1 cellular context compared by ENCODE assay signal in genomic region chr20:63707558-63708300, GRCh38.
TF ChIP-seq lines count a peak whose summit lies in the region.

A gene with protein sequence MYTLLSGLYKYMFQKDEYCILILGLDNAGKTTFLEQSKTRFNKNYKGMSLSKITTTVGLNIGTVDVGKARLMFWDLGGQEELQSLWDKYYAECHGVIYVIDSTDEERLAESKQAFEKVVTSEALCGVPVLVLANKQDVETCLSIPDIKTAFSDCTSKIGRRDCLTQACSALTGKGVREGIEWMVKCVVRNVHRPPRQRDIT (minus strand): TSS chr20:63707976. CDS start chr20:63707091, 885 bp downstream.
ZGPAT (plus strand) TSS chr20:63708039; CDS start chr20:63708581, 542 bp downstream.

TF ChIP-seq in GM12878, 131 proteins besides CTCF, POLR2A, EP300 and RAD21 (continued from another document and continues in another):
- TF ChIP-seq MXI1 (IDR thresholded peaks at IDR 0.05; ENCODE audit: low read depth, low read length) (peak; percentile 73; the same call in 1 of the 2 replicates), POLR2AphosphoS2 (IDR thresholded peaks at IDR 0.05; ENCODE audit: low read depth, low read length) (peak; percentile 45; the same call in 1 of the 2 replicates), EGR1 (IDR thresholded peaks at IDR 0.05; ENCODE audit: borderline replicate concordance in 1 of 2, low read depth in 2 of 2, low read length in 2 of 2) (peak; percentile 42 to 51), ESRRA (IDR thresholded peaks at IDR 0.05; ENCODE audit: low read length) (peak; percentile 55; the same call in 1 of the 2 replicates), POU2F2 (IDR thresholded peaks at IDR 0.05; ENCODE audit: borderline replicate concordance, low read depth, low read length) (peak; percentile 44; the same call in 1 of the 3 replicates), ZNF217 (IDR thresholded peaks at IDR 0.05) (no peak), SPI1 (IDR thresholded peaks at IDR 0.05; ENCODE audit: borderline replicate concordance, insufficient read depth, low read depth, low read length) (peak; percentile 84; the same call in 1 of the 2 replicates), RELA (IDR thresholded peaks at IDR 0.05; ENCODE audit: borderline replicate concordance, partially characterized antibody) (peak; percentile 29), CHD2 (IDR thresholded peaks at IDR 0.05; ENCODE audit: borderline replicate concordance, low read depth, low read length) (peak; percentile 59; the same call in 1 of the 2 replicates), STAT3 (IDR thresholded peaks at IDR 0.05; ENCODE audit: low read depth, low read length) (no peak), BCL11A (IDR thresholded peaks at IDR 0.05; ENCODE audit: low read depth, low read length) (0 out of 2 replicates have a peak, but pooled peaks have one; percentile 35), RCOR1 (conservative IDR thresholded peaks at IDR 0.05; ENCODE audit: low read depth, low read length) (no peak), EED (IDR thresholded peaks at IDR 0.05; ENCODE audit: low read depth) (no peak), RUNX3 (IDR thresholded peaks at IDR 0.05; ENCODE audit: low read length) (peak; percentile 66), RB1 (IDR thresholded peaks at IDR 0.05; ENCODE audit: borderline replicate concordance) (peak; percentile 54; the same call in 1 of the 2 replicates), MEF2A (IDR thresholded peaks at IDR 0.05; ENCODE audit: insufficient read depth, low read depth, low read length) (peak; percentile 60; the same call in 1 of the 2 replicates), WRNIP1 (IDR thresholded peaks at IDR 0.05; ENCODE audit: borderline replicate concordance, low read depth, low read length) (no peak), ZNF207 (IDR thresholded peaks at IDR 0.05; ENCODE audit: borderline replicate concordance) (peak; percentile 98), MLLT1 (IDR thresholded peaks at IDR 0.05) (no peak), ZSCAN29 (IDR thresholded peaks at IDR 0.05) (0 out of 2 replicates have a peak, but pooled peaks have one; percentile 19), ZBED1 (IDR thresholded peaks at IDR 0.05; ENCODE audit: borderline replicate concordance) (no peak), SRF (IDR thresholded peaks at IDR 0.05; ENCODE audit: low read depth in 2 of 2, low read length in 2 of 2) (peak in 1 of 2 experiments; percentile 25; a peak in 1 of 4 replicates), IRF4 (IDR thresholded peaks at IDR 0.05; ENCODE audit: low read depth, low read length) (no peak), CREB1 (IDR thresholded peaks at IDR 0.05; ENCODE audit: low read depth) (no peak; the same call in 1 of the 2 replicates), LARP7 (IDR thresholded peaks at IDR 0.05) (peak; percentile 86), TCF3 (IDR thresholded peaks at IDR 0.05; ENCODE audit: borderline replicate concordance, insufficient read depth, low read depth, low read length) (peak; percentile 38; the same call in 1 of the 2 replicates), MTA2 (IDR thresholded peaks at IDR 0.05; ENCODE audit: low read depth) (no peak), GABPA (IDR thresholded peaks at IDR 0.05; ENCODE audit: low read depth) (peak; percentile 86), TCF12 (IDR thresholded peaks at IDR 0.05; ENCODE audit: low read depth, low read length) (peak; percentile 76; the same call in 1 of the 2 replicates), ELK1 (IDR thresholded peaks at IDR 0.05; ENCODE audit: low read depth, low read length) (peak; percentile 67), POLR2AphosphoS5 (IDR thresholded peaks at IDR 0.05; ENCODE audit: low read length) (no peak; the same call in 1 of the 2 replicates), NR2C1 (IDR thresholded peaks at IDR 0.05) (peak; percentile 99), ETV6 (conservative IDR thresholded peaks at IDR 0.05 in 1 of 2, IDR thresholded peaks at IDR 0.05 in 1 of 2; ENCODE audit: borderline replicate concordance in 1 of 2, low read depth in 1 of 2) (peak in 1 of 2 experiments; percentile 74; a peak in 2 of 4 replicates), DPF2 (IDR thresholded peaks at IDR 0.05) (peak; percentile 70; the same call in 1 of the 2 replicates), SIN3A (IDR thresholded peaks at IDR 0.05; ENCODE audit: low read depth, low read length) (peak; percentile 85; the same call in 1 of the 2 replicates), SREBF1 (IDR thresholded peaks at IDR 0.05; ENCODE audit: low read length) (peak; percentile 87)
- TF ChIP-seq, protein P1, sequence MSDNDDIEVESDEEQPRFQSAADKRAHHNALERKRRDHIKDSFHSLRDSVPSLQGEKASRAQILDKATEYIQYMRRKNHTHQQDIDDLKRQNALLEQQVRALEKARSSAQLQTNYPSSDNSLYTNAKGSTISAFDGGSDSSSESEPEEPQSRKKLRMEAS (IDR thresholded peaks at IDR 0.05; ENCODE audit: low read depth, low read length) = peak; percentile 74; the same call in 1 of the 2 replicates
- TF ChIP-seq, protein P2, sequence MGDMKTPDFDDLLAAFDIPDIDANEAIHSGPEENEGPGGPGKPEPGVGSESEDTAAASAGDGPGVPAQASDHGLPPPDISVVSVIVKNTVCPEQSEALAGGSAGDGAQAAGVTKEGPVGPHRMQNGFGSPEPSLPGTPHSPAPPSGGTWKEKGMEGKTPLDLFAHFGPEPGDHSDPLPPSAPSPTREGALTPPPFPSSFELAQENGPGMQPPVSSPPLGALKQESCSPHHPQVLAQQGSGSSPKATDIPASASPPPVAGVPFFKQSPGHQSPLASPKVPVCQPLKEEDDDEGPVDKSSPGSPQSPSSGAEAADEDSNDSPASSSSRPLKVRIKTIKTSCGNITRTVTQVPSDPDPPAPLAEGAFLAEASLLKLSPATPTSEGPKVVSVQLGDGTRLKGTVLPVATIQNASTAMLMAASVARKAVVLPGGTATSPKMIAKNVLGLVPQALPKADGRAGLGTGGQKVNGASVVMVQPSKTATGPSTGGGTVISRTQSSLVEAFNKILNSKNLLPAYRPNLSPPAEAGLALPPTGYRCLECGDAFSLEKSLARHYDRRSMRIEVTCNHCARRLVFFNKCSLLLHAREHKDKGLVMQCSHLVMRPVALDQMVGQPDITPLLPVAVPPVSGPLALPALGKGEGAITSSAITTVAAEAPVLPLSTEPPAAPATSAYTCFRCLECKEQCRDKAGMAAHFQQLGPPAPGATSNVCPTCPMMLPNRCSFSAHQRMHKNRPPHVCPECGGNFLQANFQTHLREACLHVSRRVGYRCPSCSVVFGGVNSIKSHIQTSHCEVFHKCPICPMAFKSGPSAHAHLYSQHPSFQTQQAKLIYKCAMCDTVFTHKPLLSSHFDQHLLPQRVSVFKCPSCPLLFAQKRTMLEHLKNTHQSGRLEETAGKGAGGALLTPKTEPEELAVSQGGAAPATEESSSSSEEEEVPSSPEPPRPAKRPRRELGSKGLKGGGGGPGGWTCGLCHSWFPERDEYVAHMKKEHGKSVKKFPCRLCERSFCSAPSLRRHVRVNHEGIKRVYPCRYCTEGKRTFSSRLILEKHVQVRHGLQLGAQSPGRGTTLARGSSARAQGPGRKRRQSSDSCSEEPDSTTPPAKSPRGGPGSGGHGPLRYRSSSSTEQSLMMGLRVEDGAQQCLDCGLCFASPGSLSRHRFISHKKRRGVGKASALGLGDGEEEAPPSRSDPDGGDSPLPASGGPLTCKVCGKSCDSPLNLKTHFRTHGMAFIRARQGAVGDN (IDR thresholded peaks at IDR 0.05) = peak; percentile 99
- TF ChIP-seq, protein P3, sequence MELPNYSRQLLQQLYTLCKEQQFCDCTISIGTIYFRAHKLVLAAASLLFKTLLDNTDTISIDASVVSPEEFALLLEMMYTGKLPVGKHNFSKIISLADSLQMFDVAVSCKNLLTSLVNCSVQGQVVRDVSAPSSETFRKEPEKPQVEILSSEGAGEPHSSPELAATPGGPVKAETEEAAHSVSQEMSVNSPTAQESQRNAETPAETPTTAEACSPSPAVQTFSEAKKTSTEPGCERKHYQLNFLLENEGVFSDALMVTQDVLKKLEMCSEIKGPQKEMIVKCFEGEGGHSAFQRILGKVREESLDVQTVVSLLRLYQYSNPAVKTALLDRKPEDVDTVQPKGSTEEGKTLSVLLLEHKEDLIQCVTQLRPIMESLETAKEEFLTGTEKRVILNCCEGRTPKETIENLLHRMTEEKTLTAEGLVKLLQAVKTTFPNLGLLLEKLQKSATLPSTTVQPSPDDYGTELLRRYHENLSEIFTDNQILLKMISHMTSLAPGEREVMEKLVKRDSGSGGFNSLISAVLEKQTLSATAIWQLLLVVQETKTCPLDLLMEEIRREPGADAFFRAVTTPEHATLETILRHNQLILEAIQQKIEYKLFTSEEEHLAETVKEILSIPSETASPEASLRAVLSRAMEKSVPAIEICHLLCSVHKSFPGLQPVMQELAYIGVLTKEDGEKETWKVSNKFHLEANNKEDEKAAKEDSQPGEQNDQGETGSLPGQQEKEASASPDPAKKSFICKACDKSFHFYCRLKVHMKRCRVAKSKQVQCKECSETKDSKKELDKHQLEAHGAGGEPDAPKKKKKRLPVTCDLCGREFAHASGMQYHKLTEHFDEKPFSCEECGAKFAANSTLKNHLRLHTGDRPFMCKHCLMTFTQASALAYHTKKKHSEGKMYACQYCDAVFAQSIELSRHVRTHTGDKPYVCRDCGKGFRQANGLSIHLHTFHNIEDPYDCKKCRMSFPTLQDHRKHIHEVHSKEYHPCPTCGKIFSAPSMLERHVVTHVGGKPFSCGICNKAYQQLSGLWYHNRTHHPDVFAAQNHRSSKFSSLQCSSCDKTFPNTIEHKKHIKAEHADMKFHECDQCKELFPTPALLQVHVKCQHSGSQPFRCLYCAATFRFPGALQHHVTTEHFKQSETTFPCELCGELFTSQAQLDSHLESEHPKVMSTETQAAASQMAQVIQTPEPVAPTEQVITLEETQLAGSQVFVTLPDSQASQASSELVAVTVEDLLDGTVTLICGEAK (IDR thresholded peaks at IDR 0.05; ENCODE audit: borderline replicate concordance) = peak; percentile 63; the same call in 1 of the 2 replicates
- TF ChIP-seq, protein P4, sequence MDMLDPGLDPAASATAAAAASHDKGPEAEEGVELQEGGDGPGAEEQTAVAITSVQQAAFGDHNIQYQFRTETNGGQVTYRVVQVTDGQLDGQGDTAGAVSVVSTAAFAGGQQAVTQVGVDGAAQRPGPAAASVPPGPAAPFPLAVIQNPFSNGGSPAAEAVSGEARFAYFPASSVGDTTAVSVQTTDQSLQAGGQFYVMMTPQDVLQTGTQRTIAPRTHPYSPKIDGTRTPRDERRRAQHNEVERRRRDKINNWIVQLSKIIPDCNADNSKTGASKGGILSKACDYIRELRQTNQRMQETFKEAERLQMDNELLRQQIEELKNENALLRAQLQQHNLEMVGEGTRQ (IDR thresholded peaks at IDR 0.05; ENCODE audit: borderline replicate concordance, low read depth, low read length) = no peak
- TF ChIP-seq, protein P5, sequence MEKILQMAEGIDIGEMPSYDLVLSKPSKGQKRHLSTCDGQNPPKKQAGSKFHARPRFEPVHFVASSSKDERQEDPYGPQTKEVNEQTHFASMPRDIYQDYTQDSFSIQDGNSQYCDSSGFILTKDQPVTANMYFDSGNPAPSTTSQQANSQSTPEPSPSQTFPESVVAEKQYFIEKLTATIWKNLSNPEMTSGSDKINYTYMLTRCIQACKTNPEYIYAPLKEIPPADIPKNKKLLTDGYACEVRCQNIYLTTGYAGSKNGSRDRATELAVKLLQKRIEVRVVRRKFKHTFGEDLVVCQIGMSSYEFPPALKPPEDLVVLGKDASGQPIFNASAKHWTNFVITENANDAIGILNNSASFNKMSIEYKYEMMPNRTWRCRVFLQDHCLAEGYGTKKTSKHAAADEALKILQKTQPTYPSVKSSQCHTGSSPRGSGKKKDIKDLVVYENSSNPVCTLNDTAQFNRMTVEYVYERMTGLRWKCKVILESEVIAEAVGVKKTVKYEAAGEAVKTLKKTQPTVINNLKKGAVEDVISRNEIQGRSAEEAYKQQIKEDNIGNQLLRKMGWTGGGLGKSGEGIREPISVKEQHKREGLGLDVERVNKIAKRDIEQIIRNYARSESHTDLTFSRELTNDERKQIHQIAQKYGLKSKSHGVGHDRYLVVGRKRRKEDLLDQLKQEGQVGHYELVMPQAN (conservative IDR thresholded peaks at IDR 0.05) = peak; percentile 79; the same call in 1 of the 2 replicates
- TF ChIP-seq, protein P6, sequence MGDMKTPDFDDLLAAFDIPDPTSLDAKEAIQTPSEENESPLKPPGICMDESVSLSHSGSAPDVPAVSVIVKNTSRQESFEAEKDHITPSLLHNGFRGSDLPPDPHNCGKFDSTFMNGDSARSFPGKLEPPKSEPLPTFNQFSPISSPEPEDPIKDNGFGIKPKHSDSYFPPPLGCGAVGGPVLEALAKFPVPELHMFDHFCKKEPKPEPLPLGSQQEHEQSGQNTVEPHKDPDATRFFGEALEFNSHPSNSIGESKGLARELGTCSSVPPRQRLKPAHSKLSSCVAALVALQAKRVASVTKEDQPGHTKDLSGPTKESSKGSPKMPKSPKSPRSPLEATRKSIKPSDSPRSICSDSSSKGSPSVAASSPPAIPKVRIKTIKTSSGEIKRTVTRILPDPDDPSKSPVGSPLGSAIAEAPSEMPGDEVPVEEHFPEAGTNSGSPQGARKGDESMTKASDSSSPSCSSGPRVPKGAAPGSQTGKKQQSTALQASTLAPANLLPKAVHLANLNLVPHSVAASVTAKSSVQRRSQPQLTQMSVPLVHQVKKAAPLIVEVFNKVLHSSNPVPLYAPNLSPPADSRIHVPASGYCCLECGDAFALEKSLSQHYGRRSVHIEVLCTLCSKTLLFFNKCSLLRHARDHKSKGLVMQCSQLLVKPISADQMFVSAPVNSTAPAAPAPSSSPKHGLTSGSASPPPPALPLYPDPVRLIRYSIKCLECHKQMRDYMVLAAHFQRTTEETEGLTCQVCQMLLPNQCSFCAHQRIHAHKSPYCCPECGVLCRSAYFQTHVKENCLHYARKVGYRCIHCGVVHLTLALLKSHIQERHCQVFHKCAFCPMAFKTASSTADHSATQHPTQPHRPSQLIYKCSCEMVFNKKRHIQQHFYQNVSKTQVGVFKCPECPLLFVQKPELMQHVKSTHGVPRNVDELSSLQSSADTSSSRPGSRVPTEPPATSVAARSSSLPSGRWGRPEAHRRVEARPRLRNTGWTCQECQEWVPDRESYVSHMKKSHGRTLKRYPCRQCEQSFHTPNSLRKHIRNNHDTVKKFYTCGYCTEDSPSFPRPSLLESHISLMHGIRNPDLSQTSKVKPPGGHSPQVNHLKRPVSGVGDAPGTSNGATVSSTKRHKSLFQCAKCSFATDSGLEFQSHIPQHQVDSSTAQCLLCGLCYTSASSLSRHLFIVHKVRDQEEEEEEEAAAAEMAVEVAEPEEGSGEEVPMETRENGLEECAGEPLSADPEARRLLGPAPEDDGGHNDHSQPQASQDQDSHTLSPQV (IDR thresholded peaks at IDR 0.05) = 0 out of 2 replicates have a peak, but pooled peaks have one; percentile 18
